In the genomic region with DNA sequence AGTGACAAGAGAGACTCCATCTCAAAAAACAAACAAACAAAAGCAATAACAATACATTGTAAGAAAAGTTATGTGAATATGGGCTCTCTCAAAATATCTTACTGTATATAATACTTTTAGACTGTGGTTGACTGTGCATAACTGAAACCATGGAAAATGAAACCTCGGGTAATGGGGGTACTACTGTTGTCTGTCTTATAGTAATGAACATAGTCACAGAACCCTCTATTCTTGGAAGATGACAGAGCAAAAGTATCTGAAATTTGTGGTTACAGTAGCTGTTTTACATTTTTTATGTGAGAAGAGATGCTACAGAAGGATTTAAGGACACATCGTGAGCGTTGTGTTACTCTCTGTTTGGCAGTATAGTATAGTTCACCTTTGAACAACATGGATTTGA, we compare ENCODE assay signal across 9 cellular contexts.
A peak's percentile ranks its signal among the peaks of the same experiment; 100 is the strongest.
DNase-seq lines count a peak whose midpoint lies in the region; ATAC-seq and TF ChIP-seq lines count a peak whose summit lies in the region.
"Had no signal": no experiment of that assay in that cellular context is flagged by ENCODE, and none has a peak within 500 bp of the region (broad histone marks: within the 10 kb centered on the region; RNA-seq: fewer than 3 reads in every experiment).

No MANE protein-coding gene starts in this region.

- intact Hi-C loops in CD14-positive monocyte (cut with micrococcal nuclease), result no loop called here

- no peak for DNase-seq in CD14-positive monocyte (ENCODE audit: low spot score)
- DNase-seq in MG63, result no peak
- no peak for DNase-seq in effector memory CD8-positive, alpha-beta T cell
- no peak for DNase-seq in GM20000 (ENCODE audit: low spot score)
- no peak for DNase-seq in stimulated activated naive CD4-positive, alpha-beta T cell (lab: John Stamatoyannopoulos, UW)
- DNase-seq in HK-2 (ENCODE audit: unreplicated experiment), result no peak
- DNase-seq: activated CD4-positive, alpha-beta T cell treated with anti-CD3 and anti-CD28 coated beads, Interleukin-2, amount 50 U/mL, for 4 hours had no signal

- 0 out of 2 replicates have a peak overlapping the region, but pooled peaks have one; percentile 2 for H3K4me3 ChIP-seq in MG63

- H3K4me1 Mint-ChIP-seq in CD14-positive monocyte, result peaks cover 63% of the 10 kb centered on the region
- H3K4me1 Mint-ChIP-seq in effector memory CD8-positive, alpha-beta T cell (ENCODE audit: low read depth in 2 of 2), result peaks cover 45 to 59% of the 10 kb centered on the region in 2 donors

- no peaks in the 10 kb centered on the region for H3K9me3 ChIP-seq in MG63

- no peaks in the 10 kb centered on the region for H3K9me3 Mint-ChIP-seq in CD14-positive monocyte
- no peaks in the 10 kb centered on the region for H3K9me3 Mint-ChIP-seq in effector memory CD8-positive, alpha-beta T cell

- TF ChIP-seq CTCF in CD14-positive monocyte (IDR thresholded peaks at IDR 0.05) (no peak), GM20000 (IDR thresholded peaks at IDR 0.05; ENCODE audit: extremely low read depth, missing control alignments) (no peak)

- no peaks in the 10 kb centered on the region for H3K27me3 Mint-ChIP-seq in CD14-positive monocyte (ENCODE audit: low read depth in 3 of 3)
- H3K27me3 Mint-ChIP-seq in effector memory CD8-positive, alpha-beta T cell, result no peaks in the 10 kb centered on the region

- H3K4me3 Mint-ChIP-seq in CD14-positive monocyte, result peak overlapping the region; percentile 2 to 56
- H3K4me3 Mint-ChIP-seq in effector memory CD8-positive, alpha-beta T cell, result peak overlapping the region; percentile 44 to 54

- ATAC-seq in GM19395 (IDR thresholded peaks at IDR 0.05; ENCODE audit: unreplicated experiment), result peak; percentile 46
- ATAC-seq in effector memory CD8-positive, alpha-beta T cell (replicated peaks), result peak; percentile 59
- no peak for ATAC-seq in GM18505 (IDR thresholded peaks at IDR 0.05; ENCODE audit: unreplicated experiment)

- H3K36me3 Mint-ChIP-seq in CD14-positive monocyte, result peaks cover 3 to 7% of the 10 kb centered on the region in 2 donors
- no peaks in the 10 kb centered on the region for H3K36me3 Mint-ChIP-seq in effector memory CD8-positive, alpha-beta T cell (ENCODE audit: insufficient read depth)

- peak overlapping the region in 4 of 7 donors; percentile 36 to 77 (median 48) for H3K27ac Mint-ChIP-seq in CD14-positive monocyte
- peak overlapping the region; percentile 77 to 86 for H3K27ac Mint-ChIP-seq in effector memory CD8-positive, alpha-beta T cell

- TF ChIP-seq POLR2A in GM18505 (IDR thresholded peaks at IDR 0.05; ENCODE audit: borderline replicate concordance, extremely low read depth, insufficient read depth, insufficient read length), result no peak

- H3K36me3 ChIP-seq in MG63, result peaks cover 2% of the 10 kb centered on the region; the same call in 1 of the 2 replicates

- no peaks in the 10 kb centered on the region for H3K27me3 ChIP-seq in MG63
